In genomic region chr18:68893396-68893795, GRCh38 we compare ENCODE assay signal across 29 cellular contexts.
DNase-seq lines count a peak whose midpoint lies in the region; ATAC-seq and TF ChIP-seq lines count a peak whose summit lies in the region.
"Had no signal": no experiment of that assay in that cellular context is flagged by ENCODE, and none has a peak within 500 bp of the region (broad histone marks: within the 10 kb centered on the region; RNA-seq: fewer than 3 reads in every experiment).

No MANE protein-coding gene starts in this region.

- H3K9me3 ChIP-seq in right lobe of liver: no peaks in the 10 kb centered on the region
- H3K9me3 ChIP-seq: SJSA1, upper lobe of right lung had no signal

- no peak for TF ChIP-seq POLR2A in right lobe of liver (IDR thresholded peaks at IDR 0.05)

- ATAC-seq in HG02885 (IDR thresholded peaks at IDR 0.05; ENCODE audit: poor library complexity, unreplicated experiment): peak; percentile 46
- peak in 3 of 4 donors; percentile 38 to 76 (median 50) for ATAC-seq in right lobe of liver
- ATAC-seq: activated CD8-positive, alpha-beta T cell treated with anti-CD3 and anti-CD28 coated beads for 36 hours; Panc1; upper lobe of right lung had no signal

- DNase-seq in NCI-H2107 treated with DMSO at 0.1 percent for 48 hours (lab: John Stamatoyannopoulos, UW; ENCODE audit: unreplicated experiment) (peak; percentile 30), NCI-H2107 (lab: John Stamatoyannopoulos, UW) (no peak), NCI-H2227 (lab: John Stamatoyannopoulos, UW; ENCODE audit: unreplicated experiment) (peak; percentile 3), right lobe of liver (no peak), SK-N-DZ (ENCODE audit: low spot score) (no peak), HCEC 1CT (no peak)
- no peak for DNase-seq in stimulated activated CD4-positive, alpha-beta T cell treated with anti-CD3 and anti-CD28 coated beads, Interleukin-1b, Interleukin-23, amount 100 ng/mL, for 48 hours
- DNase-seq: activated B cell treated with CpG ODN at 0.5 μM for 24 hours; activated CD8-positive, alpha-beta T cell treated with anti-CD3 and anti-CD28 coated beads for 36 hours; activated naive CD4-positive, alpha-beta T cell treated with Interleukin-2 at 50 U/mL for 16 hours; activated T-cell treated with anti-CD3 and anti-CD28 coated beads, Interleukin-2, amount 50 U/mL, for 1 hour; AML-193; caudate nucleus; dermis blood vessel endothelial cell; islet precursor cell; Kasumi-1; mesendoderm; naive B cell; NCI-H2081 treated with DMSO at 0.1 percent for 48 hours; NCI-H748 treated with DMSO at 0.1 percent for 48 hours; occipital lobe; retina; stimulated activated CD8-positive, alpha-beta memory T cell treated with anti-CD3 and anti-CD28 coated beads, Interleukin-4, amount 100 ng/mL, for 48 hours; upper lobe of right lung had no signal

- no peaks in the 10 kb centered on the region for H3K36me3 ChIP-seq in right lobe of liver
- H3K36me3 ChIP-seq: SJSA1 had no signal

- no peak for TF ChIP-seq CTCF in right lobe of liver (IDR thresholded peaks at IDR 0.05)

- H3K4me3 ChIP-seq in right lobe of liver: no peak overlapping the region
- H3K4me3 ChIP-seq: hepatocyte, SJSA1, upper lobe of right lung had no signal

- no peaks in the 10 kb centered on the region for H3K4me1 ChIP-seq in right lobe of liver
- H3K4me1 ChIP-seq: SJSA1, upper lobe of right lung had no signal

- H3K27ac ChIP-seq in right lobe of liver: no peak overlapping the region
- H3K27ac ChIP-seq: 22Rv1, hepatocyte, SJSA1, upper lobe of right lung had no signal

- WGBS in right lobe of liver (ENCODE audit: insufficient coverage, low coverage, low lambda C conversion rate, missing lambda C conversion rate): 69% methylated on average over 2 of the region's 2 CpGs

- intact Hi-C loops in right lobe of liver (cut with DNase I): no loop called here

- no peaks in the 10 kb centered on the region for H3K27me3 ChIP-seq in right lobe of liver
- H3K27me3 ChIP-seq: hepatocyte, SJSA1, upper lobe of right lung had no signal

Comparison
In these comparisons a context has a peak if more than half of its experiments do, and no peak if none do; other contexts are left out.
1. DNase-seq: peak in NCI-H2107 treated with DMSO at 0.1 percent for 48 hours (single experiment) and NCI-H2227 (single experiment); none in NCI-H2107 (single experiment), right lobe of liver (0 of 3), stimulated activated CD4-positive, alpha-beta T cell treated with anti-CD3 and anti-CD28 coated beads, Interleukin-1b, Interleukin-23, amount 100 ng/mL, for 48 hours (single experiment), SK-N-DZ (single experiment) and HCEC 1CT (single experiment).